In genomic region chr12:92144045-92144630, GRCh38 we compare ENCODE assay signal across 8 cellular contexts. TPM values are rescaled to one million over a fixed set of nuclear protein-coding genes. Genes with fewer than 3 reads are reported as not detected.
DNase-seq lines count a peak whose midpoint lies in the region; ATAC-seq and TF ChIP-seq lines count a peak whose summit lies in the region.

No MANE protein-coding gene starts in this region.

- H3K36me3 ChIP-seq in thyroid gland, result no peaks in the 10 kb centered on the region

- H3K4me1 ChIP-seq in thyroid gland, result peaks cover 22 to 28% of the 10 kb centered on the region in 2 donors

- no peaks in the 10 kb centered on the region for H3K27me3 ChIP-seq in thyroid gland

- TF ChIP-seq POLR2A in thyroid gland (IDR thresholded peaks at IDR 0.05), result peak in 1 of 2 donors; percentile 38

- intact Hi-C loops in head of caudate nucleus (cut with DNase I) (loop anchor here (10.0 kb wide), 3 partner anchors 141 to 431 kb away; no protein-coding TSS in a partner anchor), thyroid gland (cut with DNase I) (loop anchor here (10.0 kb wide), 2 partner anchors 329 to 501 kb away; no protein-coding TSS in a partner anchor)

- H3K27ac Mint-ChIP-seq in activated naive CD8-positive, alpha-beta T cell, result peak overlapping the region; percentile 96
- peak overlapping the region; percentile 98 for H3K27ac Mint-ChIP-seq in osteocyte (ENCODE audit: unreplicated experiment)

- H3K9me3 Mint-ChIP-seq in activated naive CD8-positive, alpha-beta T cell (ENCODE audit: low read depth), result no peaks in the 10 kb centered on the region
- no peaks in the 10 kb centered on the region for H3K9me3 Mint-ChIP-seq in osteocyte (ENCODE audit: unreplicated experiment)

- peak; percentile 18 for ATAC-seq in GM21723 (IDR thresholded peaks at IDR 0.05; ENCODE audit: unreplicated experiment)
- ATAC-seq in SK-N-SH treated with all-trans-retinoic acid at 6 μM for 48 hours, result peak; percentile 79

- DNase-seq in COR-L47 (lab: John Stamatoyannopoulos, UW) (peak; percentile 68), NCI-H1092 (lab: John Stamatoyannopoulos, UW) (peak; percentile 38), head of caudate nucleus (peak; percentile 12 to 84 (median 61)), osteocyte (ENCODE audit: extremely low spot score, unreplicated experiment) (peak; percentile 89), thyroid gland (peak; percentile 58 to 63)

- H3K4me1 Mint-ChIP-seq in activated naive CD8-positive, alpha-beta T cell (ENCODE audit: low read depth), result peaks cover 42% of the 10 kb centered on the region
- H3K4me1 Mint-ChIP-seq in osteocyte (ENCODE audit: unreplicated experiment), result peaks cover 62% of the 10 kb centered on the region

- H3K9me3 ChIP-seq in thyroid gland, result no peaks in the 10 kb centered on the region

- H3K27ac ChIP-seq in thyroid gland, result peak overlapping the region; percentile 97 to 100 (median 98)

- H3K4me3 Mint-ChIP-seq in activated naive CD8-positive, alpha-beta T cell, result peak overlapping the region; percentile 93
- H3K4me3 Mint-ChIP-seq in osteocyte (ENCODE audit: unreplicated experiment), result peak overlapping the region; percentile 99

- H3K27me3 Mint-ChIP-seq in activated naive CD8-positive, alpha-beta T cell, result no peaks in the 10 kb centered on the region
- H3K27me3 Mint-ChIP-seq in osteocyte (ENCODE audit: unreplicated experiment), result no peaks in the 10 kb centered on the region

- H3K4me3 ChIP-seq in thyroid gland (replicated peaks in 1 of 3), result peak overlapping the region; percentile 66 to 91 (median 83)

- TF ChIP-seq CTCF in osteocyte (IDR thresholded peaks at IDR 0.05) (peak; percentile 84), thyroid gland (IDR thresholded peaks at IDR 0.05) (peak in 5 of 6 experiments; percentile 15 to 73 (median 61))

- peaks cover 29% of the 10 kb centered on the region for H3K36me3 Mint-ChIP-seq in activated naive CD8-positive, alpha-beta T cell
- H3K36me3 Mint-ChIP-seq in osteocyte (ENCODE audit: unreplicated experiment), result peaks cover 43% of the 10 kb centered on the region

- WGBS in thyroid gland, 2 donors, result 2 to 4% methylated on average over 14 of the region's 14 CpGs

TF ChIP-seq in SK-N-SH treated with all-trans-retinoic acid at 6 μM for 48 hours, 23 proteins besides CTCF, POLR2A, EP300 and RAD21:
- TF ChIP-seq ZC3H10 (CRISPR knock-in tag; IDR thresholded peaks at IDR 0.05) (no peak), ZNF565 (CRISPR knock-in tag; conservative IDR thresholded peaks at IDR 0.05; ENCODE audit: low read depth) (0 out of 2 replicates have a peak, but pooled peaks have one; percentile 50)

RNA-seq across cellular contexts. Expression of gene BTG1, which starts 1.5 kb away (rescaled TPM):
- 107 and 121 TPM in 2 replicates for total RNA-seq in osteocyte
- 10 to 100 TPM; 21.9 to 28.1 (median 24.3) TPM for total RNA-seq in thyroid gland

Comparison
In these comparisons a context has a peak if more than half of its experiments do, and no peak if none do; other contexts are left out.
1. Peak in every context shown above with its lines: DNase-seq, ATAC-seq, H3K4me3 ChIP-seq and H3K27ac ChIP-seq.
2. DNase-seq: peak in every context shown above with its lines; median percentile 89 in osteocyte; 68 in COR-L47; 61 in head of caudate nucleus; 60 in thyroid gland; 38 in NCI-H1092.